In genomic region chr10:36463390-36463789, GRCh38 we compare ENCODE assay signal across 28 cellular contexts.
"Had no signal": no experiment of that assay in that cellular context is flagged by ENCODE, and none has a peak within 500 bp of the region (broad histone marks: within the 10 kb centered on the region; RNA-seq: fewer than 3 reads in every experiment).

No MANE protein-coding gene starts in this region.

- H3K27ac ChIP-seq: ascending aorta, VCaP had no signal

- H3K36me3 ChIP-seq: ascending aorta had no signal

- DNase-seq: activated B cell treated with CpG ODN at 0.5 μM for 24 hours; activated CD4-positive, alpha-beta memory T cell treated with anti-CD3 and anti-CD28 coated beads, Interleukin-2, amount 10 ng/mL, durations not matched to agents 7 days and 5 days; activated CD4-positive, alpha-beta T cell treated with anti-CD3 and anti-CD28 coated beads for 48 hours; activated CD4-positive, alpha-beta T cell treated with anti-CD3 and anti-CD28 coated beads, Interleukin-2, amount 10 ng/mL, durations not matched to agents 7 days and 5 days; activated CD4-positive, alpha-beta T cell treated with anti-CD3 and anti-CD28 coated beads, Interleukin-2, amount 50 U/mL, for 48 hours; activated CD4-positive, CD25-positive, alpha-beta regulatory T cell treated with anti-CD3 and anti-CD28 coated beads, Interleukin-2, amount 50 U/mL, for 72 hours; activated CD8-positive, alpha-beta memory T cell treated with anti-CD3 and anti-CD28 coated beads for 24 hours; activated CD8-positive, alpha-beta memory T cell treated with anti-CD3 and anti-CD28 coated beads, Interleukin-2, amount 10 ng/mL, durations not matched to agents 7 days and 5 days; activated CD8-positive, alpha-beta memory T cell treated with anti-CD3 and anti-CD28 coated beads, Interleukin-2, amount 50 U/mL, for 48 hours; activated CD8-positive, alpha-beta T cell treated with anti-CD3 and anti-CD28 coated beads, Interleukin-2, amount 10 ng/mL, durations not matched to agents 7 days and 5 days; activated effector memory CD4-positive, alpha-beta T cell treated with Interleukin-2 at 50 U/mL for 16 hours; activated gamma-delta T cell; activated naive CD4-positive, alpha-beta T cell treated with anti-CD3 and anti-CD28 coated beads, Interleukin-2, amount 10 ng/mL, durations not matched to agents 7 days and 5 days; activated naive CD4-positive, alpha-beta T cell treated with Interleukin-2 at 50 U/mL for 16 hours; activated naive CD8-positive, alpha-beta T cell treated with anti-CD3 and anti-CD28 coated beads, Interleukin-2, amount 10 ng/mL, durations not matched to agents 7 days and 5 days; activated naive CD8-positive, alpha-beta T cell treated with anti-CD3 and anti-CD28 coated beads, Interleukin-2, amount 50 U/mL, for 24 hours; activated T-cell treated with anti-CD3 and anti-CD28 coated beads, Interleukin-2, amount 50 U/mL, for 24 hours; activated T-cell treated with anti-CD3 and anti-CD28 coated beads, Interleukin-2, amount 50 U/mL, for 48 hours; amygdala; anterior cingulate cortex; caudate nucleus; cerebellar nuclear complex; SW 1271; T-helper 1 cell; T-helper 2 cell; T-helper 9 cell had no signal

- H3K27me3 ChIP-seq: ascending aorta had no signal

- ATAC-seq: activated CD8-positive, alpha-beta memory T cell treated with anti-CD3 and anti-CD28 coated beads, Interleukin-2, amount 10 ng/mL, durations not matched to agents 7 days and 5 days; activated CD8-positive, alpha-beta T cell treated with anti-CD3 and anti-CD28 coated beads, Interleukin-2, amount 10 ng/mL, durations not matched to agents 7 days and 5 days; activated naive CD8-positive, alpha-beta T cell treated with anti-CD3 and anti-CD28 coated beads, Interleukin-2, amount 50 U/mL, for 24 hours had no signal

- H3K4me3 ChIP-seq: ascending aorta had no signal
